In genomic region chr20:25491446-25492038, GRCh38 we compare ENCODE assay signal across 26 cellular contexts.
"Had no signal": no experiment of that assay in that cellular context is flagged by ENCODE, and none has a peak within 500 bp of the region (broad histone marks: within the 10 kb centered on the region; RNA-seq: fewer than 3 reads in every experiment).

No MANE protein-coding gene starts in this region.

- H3K4me3 Mint-ChIP-seq: activated CD4-positive, alpha-beta memory T cell treated with anti-CD3 and anti-CD28 coated beads for 36 hours; activated naive CD8-positive, alpha-beta T cell treated with anti-CD3 and anti-CD28 coated beads for 36 hours; endodermal cell; naive B cell; T-helper 1 cell treated with Interleukin-12 subunit alpha and Interleukin-12 subunit beta and Interleukin-4 antibody, amounts not matched to agents 30 μg/mL and 1 μg/mL, for 36 hours had no signal

- H3K27me3 Mint-ChIP-seq: activated CD4-positive, alpha-beta memory T cell treated with anti-CD3 and anti-CD28 coated beads for 36 hours; activated naive CD8-positive, alpha-beta T cell treated with anti-CD3 and anti-CD28 coated beads for 36 hours had no signal

- H3K36me3 ChIP-seq: breast epithelium had no signal

- H3K27me3 ChIP-seq: breast epithelium, esophagus squamous epithelium, gastroesophageal sphincter, sigmoid colon, upper lobe of left lung had no signal

- H3K36me3 Mint-ChIP-seq: activated CD4-positive, alpha-beta memory T cell treated with anti-CD3 and anti-CD28 coated beads for 36 hours; activated naive CD8-positive, alpha-beta T cell treated with anti-CD3 and anti-CD28 coated beads for 36 hours; naive B cell had no signal

- H3K4me2 ChIP-seq: smooth muscle cell had no signal

- H3K4me1 ChIP-seq: breast epithelium, gastroesophageal sphincter, sigmoid colon, upper lobe of left lung had no signal

- H3K9me3 Mint-ChIP-seq: activated CD4-positive, alpha-beta memory T cell treated with anti-CD3 and anti-CD28 coated beads for 36 hours; activated naive CD8-positive, alpha-beta T cell treated with anti-CD3 and anti-CD28 coated beads for 36 hours; endodermal cell; naive B cell; T-helper 1 cell treated with Interleukin-12 subunit alpha and Interleukin-12 subunit beta and Interleukin-4 antibody, amounts not matched to agents 30 μg/mL and 1 μg/mL, for 36 hours had no signal

- ATAC-seq: gastroesophageal sphincter, left lobe of liver had no signal

- H3K4me3 ChIP-seq: breast epithelium, coronary artery, esophagus squamous epithelium, gastroesophageal sphincter, lung, sigmoid colon, smooth muscle cell, thoracic aorta, upper lobe of left lung had no signal

- H3K27ac ChIP-seq: breast epithelium, coronary artery, esophagus squamous epithelium, gastroesophageal sphincter, sigmoid colon, thoracic aorta, upper lobe of left lung had no signal

- H3K9me3 ChIP-seq: breast epithelium, esophagus squamous epithelium, gastroesophageal sphincter, sigmoid colon, thoracic aorta, upper lobe of left lung had no signal

- H3K27ac Mint-ChIP-seq: activated CD4-positive, alpha-beta memory T cell treated with anti-CD3 and anti-CD28 coated beads for 36 hours; activated naive CD8-positive, alpha-beta T cell treated with anti-CD3 and anti-CD28 coated beads for 36 hours; endodermal cell; T-helper 1 cell treated with Interleukin-12 subunit alpha and Interleukin-12 subunit beta and Interleukin-4 antibody, amounts not matched to agents 30 μg/mL and 1 μg/mL, for 36 hours had no signal

- H3K4me1 Mint-ChIP-seq: endodermal cell, naive B cell had no signal

- DNase-seq: activated CD4-positive, alpha-beta memory T cell treated with anti-CD3 and anti-CD28 coated beads for 36 hours; activated CD4-positive, alpha-beta T cell treated with anti-CD3 and anti-CD28 coated beads for 48 hours; activated CD4-positive, CD25-positive, alpha-beta regulatory T cell; activated naive CD4-positive, alpha-beta T cell treated with Interleukin-2 at 50 U/mL for 16 hours; activated naive CD8-positive, alpha-beta T cell treated with anti-CD3 and anti-CD28 coated beads for 36 hours; activated T-cell treated with anti-CD3 and anti-CD28 coated beads, Interleukin-2, amount 50 U/mL, for 48 hours; amniotic stem cell; endodermal cell; esophagus squamous epithelium; head of caudate nucleus; islet precursor cell; naive B cell; sigmoid colon; stimulated activated CD4-positive, alpha-beta T cell treated with anti-CD3 and anti-CD28 coated beads, Interleukin-15, amount 100 ng/mL, for 24 hours; stimulated activated CD4-positive, alpha-beta T cell treated with anti-CD3 and anti-CD28 coated beads, Interleukin-4, amount 100 ng/mL, for 1 hour; stimulated activated naive CD4-positive, alpha-beta T cell treated with Interleukin-2 at 50 U/mL for 16 hours; T1000 had no signal
